1 cellular context compared by ENCODE assay signal in genomic region chrX:152893631-152894610, GRCh38.
TF ChIP-seq lines count a peak whose summit lies in the region.

No MANE protein-coding gene starts in this region.

TF ChIP-seq in H1, 55 proteins besides CTCF, POLR2A, EP300 and RAD21:
- TF ChIP-seq ATF2 (IDR thresholded peaks at IDR 0.05; ENCODE audit: low read length) (no peak), SP2 (IDR thresholded peaks at IDR 0.05; ENCODE audit: low read length) (no peak), SIX5 (IDR thresholded peaks at IDR 0.05; ENCODE audit: low read depth, low read length) (no peak)
